ENCODE assay signal across 1 cellular context in genomic region chr11:69685348-69685747, GRCh38.
TF ChIP-seq lines count a peak whose summit lies in the region.

No MANE protein-coding gene starts in this region.

TF ChIP-seq in GM23338, 12 proteins besides CTCF, POLR2A, EP300 and RAD21:
- TF ChIP-seq EZH2 (IDR thresholded peaks at IDR 0.05; ENCODE audit: low read depth, unreplicated experiment) (no peak), ETS1 (IDR thresholded peaks at IDR 0.05) (no peak), POLR2AphosphoS5 (IDR thresholded peaks at IDR 0.05; ENCODE audit: low read depth) (no peak), JUNB (IDR thresholded peaks at IDR 0.05; ENCODE audit: unreplicated experiment) (no peak), CREB1 (CRISPR knock-in tag; IDR thresholded peaks at IDR 0.05; ENCODE audit: low read depth) (no peak), NANOG (IDR thresholded peaks at IDR 0.05; ENCODE audit: borderline replicate concordance) (no peak), EZH2phosphoT487 (IDR thresholded peaks at IDR 0.05; ENCODE audit: unreplicated experiment) (no peak), ZNF462 (CRISPR knock-in tag; IDR thresholded peaks at IDR 0.05) (no peak), ZNF114 (CRISPR knock-in tag; IDR thresholded peaks at IDR 0.05) (no peak), ZNF331 (CRISPR knock-in tag; IDR thresholded peaks at IDR 0.05; ENCODE audit: low read depth) (no peak), STAT1 (IDR thresholded peaks at IDR 0.05; ENCODE audit: unreplicated experiment) (no peak)
